Comparison of ENCODE assay signal across 22 cellular contexts in the genomic region with DNA sequence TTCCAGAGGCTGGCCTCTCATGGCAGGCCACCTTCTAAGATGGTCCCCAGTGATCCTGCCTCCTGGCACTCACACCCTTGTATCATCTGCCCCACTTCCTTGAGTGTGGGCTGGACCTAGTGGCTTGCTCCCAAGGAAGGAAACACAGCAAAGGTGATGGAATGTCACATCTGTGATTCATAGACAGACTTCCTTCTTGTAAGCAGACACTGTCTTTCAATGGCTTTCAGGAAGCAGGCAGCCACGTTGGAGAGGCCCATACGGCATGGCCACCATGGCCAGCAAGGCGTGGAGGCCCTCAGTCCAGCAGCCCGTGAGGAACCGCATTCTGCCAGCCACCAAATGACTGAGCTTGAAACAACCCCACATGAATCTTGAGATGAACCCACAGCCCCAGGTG. TPM values are rescaled to one million over a fixed set of nuclear protein-coding genes. Genes with fewer than 3 reads are reported as not detected.
A peak's percentile ranks its signal among the peaks of the same experiment; 100 is the strongest.
DNase-seq lines count a peak whose midpoint lies in the region; ATAC-seq and TF ChIP-seq lines count a peak whose summit lies in the region.
"Had no signal": no experiment of that assay in that cellular context is flagged by ENCODE, and none has a peak within 500 bp of the region (broad histone marks: within the 10 kb centered on the region; RNA-seq: fewer than 3 reads in every experiment).

No MANE protein-coding gene starts in this region.

- TF ChIP-seq CTCF in omental fat pad (IDR thresholded peaks at IDR 0.05): no peak

- no peaks in the 10 kb centered on the region for H3K9me3 ChIP-seq in MG63
- H3K9me3 ChIP-seq: BLaER1 had no signal

- H3K27me3 ChIP-seq in MG63: no peaks in the 10 kb centered on the region
- H3K27me3 ChIP-seq: BLaER1 had no signal

- no peak overlapping the region for H3K4me3 ChIP-seq in MG63
- H3K4me3 ChIP-seq: BLaER1, lung had no signal

- ATAC-seq in Right ventricle myocardium superior (ENCODE audit: poor library complexity) (no peak), esophagus mucosa (peak; percentile 63), omental fat pad (ENCODE audit: low FRiP score) (no peak), GM21423 (IDR thresholded peaks at IDR 0.05; ENCODE audit: unreplicated experiment) (no peak)

- intact Hi-C loops in cardiac septum (cut with DNase I) (no loop called here), Right ventricle myocardium superior (cut with DNase I) (no loop called here)

- no peaks in the 10 kb centered on the region for H3K36me3 ChIP-seq in MG63
- H3K36me3 ChIP-seq: BLaER1 had no signal

- DNase-seq in cardiac septum (ENCODE audit: low spot score): peak; percentile 20
- no peak for DNase-seq in Right ventricle myocardium superior
- DNase-seq in omental fat pad (ENCODE audit: low spot score): peak; percentile 16
- DNase-seq in MG63: no peak
- DNase-seq in dedifferentiated amniotic fluid mesenchymal stem cell (ENCODE audit: extremely low spot score): no peak
- DNase-seq in NCI-H1105 (lab: John Stamatoyannopoulos, UW): no peak
- DNase-seq: activated CD4-positive, alpha-beta T cell treated with anti-CD3 and anti-CD28 coated beads, Interleukin-2, amount 50 U/mL, for 1 hour; erythroblast; foreskin melanocyte; H7; hippocampal formation; IMR-90; NCI-H1436; NCI-H510A treated with DMSO at 0.1 percent for 48 hours; occipital lobe; stimulated activated CD4-positive, alpha-beta T cell treated with anti-CD3 and anti-CD28 coated beads, Interleukin-12 subunit alpha, Interleukin-12 subunit beta, amount 100 ng/mL, for 4 hours; trophoblast cell had no signal

RNA-seq across cellular contexts. Expression of gene LMO1, which starts 11.3 kb away (rescaled TPM):
- 0.46 TPM for total RNA-seq in cardiac septum
- total RNA-seq in Right ventricle myocardium superior: 2.3 TPM
- total RNA-seq in esophagus mucosa: not detected
- not detected for total RNA-seq in omental fat pad
- total RNA-seq in MG63 (2014; rRNA removed; shearing (Covaris generic); ENCODE audit: low replicate concordance): not detected in 2 replicates
- total RNA-seq: IMR-90, SK-MEL-5 had no signal

Comparison
In these comparisons a context has a peak if more than half of its experiments do, and no peak if none do; other contexts are left out.
1. DNase-seq: peak in cardiac septum (single experiment) and omental fat pad (single experiment); none in Right ventricle myocardium superior (single experiment), MG63 (single experiment), dedifferentiated amniotic fluid mesenchymal stem cell (single experiment) and NCI-H1105 (single experiment).